In the genomic region with DNA sequence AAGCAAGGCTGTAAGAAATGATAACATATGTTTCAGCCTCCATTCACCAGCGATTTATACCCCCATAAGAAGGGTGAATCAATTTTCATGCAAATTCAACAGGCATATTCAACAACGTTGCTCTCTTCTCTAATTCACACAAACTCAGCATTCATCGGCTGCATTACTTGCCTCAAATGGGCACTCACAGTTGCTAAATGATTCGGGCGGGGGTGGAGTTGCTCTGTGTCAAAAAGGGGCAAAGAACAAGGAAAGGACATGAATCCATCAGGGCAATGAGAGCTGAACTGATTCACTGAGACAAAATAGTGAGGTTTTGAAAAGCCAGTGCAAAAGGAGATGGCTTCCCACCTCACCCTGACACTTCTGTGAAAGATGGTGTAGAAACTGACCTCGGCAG, we compare ENCODE assay signal across 18 cellular contexts. TPM values are rescaled to one million over a fixed set of nuclear protein-coding genes. Genes with fewer than 3 reads are reported as not detected.
DNase-seq lines count a peak whose midpoint lies in the region; ATAC-seq and TF ChIP-seq lines count a peak whose summit lies in the region.
"Had no signal": no experiment of that assay in that cellular context is flagged by ENCODE, and none has a peak within 500 bp of the region (broad histone marks: within the 10 kb centered on the region; RNA-seq: fewer than 3 reads in every experiment).

No MANE protein-coding gene starts in this region.

- peaks cover 10% of the 10 kb centered on the region for H3K9me3 ChIP-seq in RWPE2 (ENCODE audit: severe bottlenecking)
- H3K9me3 ChIP-seq: Caco-2 had no signal

- peak overlapping the region; percentile 81 for H3K27ac Mint-ChIP-seq in osteocyte (ENCODE audit: unreplicated experiment)
- H3K27ac Mint-ChIP-seq in activated naive CD4-positive, alpha-beta T cell treated with anti-CD3 and anti-CD28 coated beads, Interleukin-2, amount 50 U/mL, for 72 hours = no peak overlapping the region
- H3K27ac Mint-ChIP-seq: activated CD8-positive, alpha-beta memory T cell treated with anti-CD3 and anti-CD28 coated beads, Interleukin-2, amount 10 ng/mL, durations not matched to agents 7 days and 5 days had no signal

- no peak for DNase-seq in AG04449 (ENCODE audit: low read depth, low spot score)
- no peak for DNase-seq in RWPE2 (ENCODE audit: low spot score)
- no peak for DNase-seq in foreskin fibroblast
- DNase-seq in osteocyte (ENCODE audit: extremely low spot score, unreplicated experiment) = no peak
- no peak for DNase-seq in activated naive CD4-positive, alpha-beta T cell treated with anti-CD3 and anti-CD28 coated beads, Interleukin-2, amount 50 U/mL, for 72 hours (ENCODE audit: low spot score in 2 of 2)
- no peak for DNase-seq in NCI-H2196 (lab: John Stamatoyannopoulos, UW; ENCODE audit: unreplicated experiment)
- DNase-seq in NCI-H524 (lab: John Stamatoyannopoulos, UW) = no peak
- DNase-seq: activated CD4-positive, CD25-positive, alpha-beta regulatory T cell; activated CD8-positive, alpha-beta memory T cell treated with anti-CD3 and anti-CD28 coated beads, Interleukin-2, amount 10 ng/mL, durations not matched to agents 7 days and 5 days; GOT3; left cardiac atrium; NCI-H1930; stimulated activated CD4-positive, alpha-beta T cell treated with anti-CD3 and anti-CD28 coated beads, Interleukin-4, amount 100 ng/mL, for 1 hour; stimulated activated CD8-positive, alpha-beta memory T cell treated with anti-CD3 and anti-CD28 coated beads, Interleukin-4, amount 100 ng/mL, for 48 hours; tibial artery had no signal

- H3K4me1 ChIP-seq in RWPE2 (ENCODE audit: insufficient read depth, poor library complexity, severe bottlenecking) = peaks cover 9% of the 10 kb centered on the region
- H3K4me1 ChIP-seq: A549, Caco-2, tibial artery had no signal

- H3K4me1 Mint-ChIP-seq in osteocyte (ENCODE audit: unreplicated experiment) = peaks cover 22% of the 10 kb centered on the region
- H3K4me1 Mint-ChIP-seq: activated CD8-positive, alpha-beta memory T cell treated with anti-CD3 and anti-CD28 coated beads, Interleukin-2, amount 10 ng/mL, durations not matched to agents 7 days and 5 days had no signal

- TF ChIP-seq CTCF in AG04449 (IDR thresholded peaks at IDR 0.05; ENCODE audit: insufficient read depth, low read length, missing control alignments) (no peak), RWPE2 (IDR thresholded peaks at IDR 0.05; ENCODE audit: poor library complexity, severe bottlenecking) (no peak), foreskin fibroblast (IDR thresholded peaks at IDR 0.05; ENCODE audit: low read depth, low read length) (no peak), osteocyte (IDR thresholded peaks at IDR 0.05) (no peak)

- ATAC-seq in RWPE2 (ENCODE audit: low read depth) = no peak
- ATAC-seq in activated naive CD4-positive, alpha-beta T cell treated with anti-CD3 and anti-CD28 coated beads, Interleukin-2, amount 50 U/mL, for 72 hours = no peak
- ATAC-seq in HG03571 (IDR thresholded peaks at IDR 0.05; ENCODE audit: unreplicated experiment) = no peak
- ATAC-seq: activated CD8-positive, alpha-beta memory T cell treated with anti-CD3 and anti-CD28 coated beads, Interleukin-2, amount 10 ng/mL, durations not matched to agents 7 days and 5 days had no signal

- H3K9me3 Mint-ChIP-seq in osteocyte (ENCODE audit: unreplicated experiment) = peaks cover 27% of the 10 kb centered on the region
- peaks cover 18 to 20% of the 10 kb centered on the region in 2 donors for H3K9me3 Mint-ChIP-seq in activated naive CD4-positive, alpha-beta T cell treated with anti-CD3 and anti-CD28 coated beads, Interleukin-2, amount 50 U/mL, for 72 hours

- H3K4me3 ChIP-seq in AG04449 (ENCODE audit: low read depth, low read length) (peak overlapping the region; percentile 38), RWPE2 (ENCODE audit: severe bottlenecking) (no peak overlapping the region), foreskin fibroblast (ENCODE audit: low read depth in 1 of 2, low read length in 2 of 2) (peak overlapping the region; percentile 29 to 42)
- H3K4me3 ChIP-seq: A549, tibial artery had no signal

- H3K27ac ChIP-seq in RWPE2 (ENCODE audit: poor library complexity, severe bottlenecking) = peak overlapping the region; percentile 69
- H3K27ac ChIP-seq: A549, tibial artery had no signal

- no peaks in the 10 kb centered on the region for H3K27me3 Mint-ChIP-seq in osteocyte (ENCODE audit: unreplicated experiment)

- CTCF ChIA-PET in AG04449 (lab: Yijun Ruan, JAX) = interaction anchor here (3.2 kb wide), 1 partner anchor 92 kb away, joined by 21 read pairs; no protein-coding TSS in a partner anchor

- H3K36me3 ChIP-seq in RWPE2 (ENCODE audit: low read depth) = no peaks in the 10 kb centered on the region
- H3K36me3 ChIP-seq: tibial artery had no signal

- H3K27me3 ChIP-seq in RWPE2 (ENCODE audit: insufficient read depth, poor library complexity, severe bottlenecking) = no peaks in the 10 kb centered on the region

- peak overlapping the region; percentile 52 for H3K4me3 Mint-ChIP-seq in osteocyte (ENCODE audit: unreplicated experiment)
- H3K4me3 Mint-ChIP-seq: activated CD8-positive, alpha-beta memory T cell treated with anti-CD3 and anti-CD28 coated beads, Interleukin-2, amount 10 ng/mL, durations not matched to agents 7 days and 5 days had no signal

- H3K36me3 Mint-ChIP-seq in osteocyte (ENCODE audit: unreplicated experiment) = peaks cover 12% of the 10 kb centered on the region
- H3K36me3 Mint-ChIP-seq in activated naive CD4-positive, alpha-beta T cell treated with anti-CD3 and anti-CD28 coated beads, Interleukin-2, amount 50 U/mL, for 72 hours = peaks cover 0 to 20% of the 10 kb centered on the region in 2 donors
- H3K36me3 Mint-ChIP-seq: activated CD8-positive, alpha-beta memory T cell treated with anti-CD3 and anti-CD28 coated beads, Interleukin-2, amount 10 ng/mL, durations not matched to agents 7 days and 5 days had no signal

- POLR2A ChIA-PET in AG04449 (lab: Yijun Ruan, JAX) = no interaction called here

RNA-seq across cellular contexts. Expression of a gene that starts 9.0 kb away (rescaled TPM):
- total RNA-seq in osteocyte = 8.0 and 8.2 TPM in 2 replicates
- total RNA-seq in activated naive CD4-positive, alpha-beta T cell treated with anti-CD3 and anti-CD28 coated beads, Interleukin-2, amount 50 U/mL, for 72 hours = under 1 TPM in 1 of 2 donors, not detected in 1; 0.07 TPM
